In genomic region chr22:40525250-40525884, GRCh38 we compare ENCODE assay signal across 9 cellular contexts.
DNase-seq lines count a peak whose midpoint lies in the region; ATAC-seq and TF ChIP-seq lines count a peak whose summit lies in the region.
"Had no signal": no experiment of that assay in that cellular context is flagged by ENCODE, and none has a peak within 500 bp of the region (broad histone marks: within the 10 kb centered on the region; RNA-seq: fewer than 3 reads in every experiment).

No MANE protein-coding gene starts in this region.

- no TSS peak for BruUV-seq in Calu3 (replicated peaks; lab: Mats Ljungman, UMichigan)

- no peaks in the 10 kb centered on the region for H3K27me3 ChIP-seq in parathyroid adenoma (ENCODE audit: control insufficient read depth, insufficient read depth, low read length)

- no peaks in the 10 kb centered on the region for H3K9me3 Mint-ChIP-seq in Calu3 (ENCODE audit: low read depth, unreplicated experiment)
- H3K9me3 Mint-ChIP-seq: IgD-negative memory B cell had no signal

- H3K36me3 ChIP-seq in parathyroid adenoma (ENCODE audit: control insufficient read depth, insufficient read depth, low read length): no peaks in the 10 kb centered on the region

- H3K4me3 Mint-ChIP-seq in Calu3 (ENCODE audit: low read depth, unreplicated experiment): no peak overlapping the region
- H3K4me3 Mint-ChIP-seq: IgD-negative memory B cell had no signal

- no peaks in the 10 kb centered on the region for H3K36me3 Mint-ChIP-seq in Calu3 (ENCODE audit: insufficient read depth, unreplicated experiment)

- H2AFZ ChIP-seq in parathyroid adenoma: no peak overlapping the region

- H3K9me3 ChIP-seq in parathyroid adenoma (ENCODE audit: control insufficient read depth, low read length): no peaks in the 10 kb centered on the region

- peak; percentile 69 for DNase-seq in Calu3
- DNase-seq in NCI-H1105 (lab: John Stamatoyannopoulos, UW): peak; percentile 8
- peak; percentile 46 for DNase-seq in activated CD8-positive, alpha-beta memory T cell treated with anti-CD3 and anti-CD28 coated beads, Interleukin-2, amount 50 U/mL, for 1 hour (ENCODE audit: extremely low read depth)
- peak; percentile 63 to 79 for DNase-seq in erythroblast (lab: John Stamatoyannopoulos, UW)
- no peak for DNase-seq in NCI-H345 treated with DMSO at 0.1 percent for 48 hours (lab: John Stamatoyannopoulos, UW; ENCODE audit: unreplicated experiment)
- no peak for DNase-seq in COLO829 (ENCODE audit: low spot score)

- peaks cover 28% of the 10 kb centered on the region for H3K4me1 Mint-ChIP-seq in Calu3 (ENCODE audit: low read depth, unreplicated experiment)

- no peak for TF ChIP-seq POLR2A in erythroblast (IDR thresholded peaks at IDR 0.05; ENCODE audit: low read length)

- intact Hi-C loops in Calu3 (cut with micrococcal nuclease; ENCODE audit: unreplicated experiment): loop anchor here (1.0 kb wide), 1 partner anchor 121 kb away; no protein-coding TSS in a partner anchor

- no peak overlapping the region for H3K9ac ChIP-seq in parathyroid adenoma

- no peak overlapping the region for H3K27ac ChIP-seq in parathyroid adenoma

- no peaks in the 10 kb centered on the region for H3K4me1 ChIP-seq in parathyroid adenoma

- H3K27ac Mint-ChIP-seq in Calu3 (ENCODE audit: unreplicated experiment): no peak overlapping the region

- ATAC-seq in HG03520 (IDR thresholded peaks at IDR 0.05; ENCODE audit: unreplicated experiment): no peak

- H3K79me2 ChIP-seq in parathyroid adenoma: no peaks in the 10 kb centered on the region

- no peak overlapping the region for H3K4me2 ChIP-seq in parathyroid adenoma (ENCODE audit: low read length)

- H3K4me3 ChIP-seq in parathyroid adenoma (ENCODE audit: low read depth, low read length): no peak overlapping the region

- TF ChIP-seq CTCF in Calu3 (IDR thresholded peaks at IDR 0.05; ENCODE audit: unreplicated experiment) (peak; percentile 90), parathyroid adenoma (IDR thresholded peaks at IDR 0.05) (peak; percentile 51)

- CTCF ChIA-PET in Calu3 (lab: Charles Lee): interaction anchor here (0.5 to 1.6 kb wide), 3 partner anchors 119 to 296 kb away, joined by 3 to 7 read pairs (median 4); no protein-coding TSS in a partner anchor

- no peaks in the 10 kb centered on the region for H3K27me3 Mint-ChIP-seq in Calu3 (ENCODE audit: unreplicated experiment)
- H3K27me3 Mint-ChIP-seq: IgD-negative memory B cell had no signal

Comparison
In these comparisons a context has a peak if more than half of its experiments do, and no peak if none do; other contexts are left out.
1. DNase-seq: peak in Calu3 (single experiment), NCI-H1105 (single experiment), activated CD8-positive, alpha-beta memory T cell treated with anti-CD3 and anti-CD28 coated beads, Interleukin-2, amount 50 U/mL, for 1 hour (single experiment) and erythroblast (2 of 2); none in NCI-H345 treated with DMSO at 0.1 percent for 48 hours (single experiment) and COLO829 (single experiment).